ENCODE assay signal across 3 cellular contexts in the genomic region with DNA sequence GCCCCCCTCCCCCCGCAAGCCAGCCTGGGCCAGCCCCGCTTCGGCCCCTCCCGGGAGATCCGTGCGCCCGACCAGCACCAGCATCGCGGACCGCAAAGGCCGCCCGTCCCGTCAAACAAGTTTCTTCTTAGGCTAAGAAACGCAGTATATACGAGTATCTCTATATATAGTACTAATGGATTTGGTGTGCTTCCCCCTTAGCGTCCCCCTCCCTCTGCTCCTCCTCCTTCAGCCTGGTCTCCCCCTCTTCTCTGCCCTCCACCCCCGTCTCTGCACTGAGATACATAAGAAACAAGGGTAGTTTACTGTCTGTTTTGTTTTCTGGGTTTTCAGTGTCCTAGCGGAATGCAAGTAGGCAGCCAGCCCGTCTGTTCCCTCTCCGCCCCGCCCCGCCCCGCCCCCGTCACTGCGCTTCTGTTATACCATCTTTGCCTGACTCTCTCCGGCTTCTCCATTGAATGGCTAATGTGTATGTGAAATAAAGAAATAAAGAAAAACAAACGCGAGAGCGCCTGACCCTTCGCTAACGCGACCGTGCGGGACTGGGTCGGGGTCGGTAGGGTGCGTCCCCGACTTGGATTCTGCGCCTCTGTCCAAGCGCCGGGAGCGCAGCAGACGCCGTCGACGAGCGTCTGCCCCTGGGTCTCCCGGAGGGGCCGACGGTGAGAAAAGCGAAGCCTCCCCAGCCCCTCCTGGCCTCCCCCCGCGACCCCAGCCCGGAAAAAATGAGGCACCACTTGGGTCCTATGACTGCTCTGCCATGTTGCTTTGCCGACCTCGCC.
TF ChIP-seq lines count a peak whose summit lies in the region.

No MANE protein-coding gene starts in this region.

TF ChIP-seq in liver, 16 proteins besides CTCF, POLR2A, EP300 and RAD21:
- TF ChIP-seq EGR1 (IDR thresholded peaks at IDR 0.05; ENCODE audit: low read depth in 2 of 2) = no peak
- no peak for TF ChIP-seq HNF4G (IDR thresholded peaks at IDR 0.05)
- no peak for TF ChIP-seq GABPA (IDR thresholded peaks at IDR 0.05 in 1 of 2, conservative IDR thresholded peaks at IDR 0.05 in 1 of 2)
- no peak for TF ChIP-seq YY1 (IDR thresholded peaks at IDR 0.05)
- TF ChIP-seq, protein P1, sequence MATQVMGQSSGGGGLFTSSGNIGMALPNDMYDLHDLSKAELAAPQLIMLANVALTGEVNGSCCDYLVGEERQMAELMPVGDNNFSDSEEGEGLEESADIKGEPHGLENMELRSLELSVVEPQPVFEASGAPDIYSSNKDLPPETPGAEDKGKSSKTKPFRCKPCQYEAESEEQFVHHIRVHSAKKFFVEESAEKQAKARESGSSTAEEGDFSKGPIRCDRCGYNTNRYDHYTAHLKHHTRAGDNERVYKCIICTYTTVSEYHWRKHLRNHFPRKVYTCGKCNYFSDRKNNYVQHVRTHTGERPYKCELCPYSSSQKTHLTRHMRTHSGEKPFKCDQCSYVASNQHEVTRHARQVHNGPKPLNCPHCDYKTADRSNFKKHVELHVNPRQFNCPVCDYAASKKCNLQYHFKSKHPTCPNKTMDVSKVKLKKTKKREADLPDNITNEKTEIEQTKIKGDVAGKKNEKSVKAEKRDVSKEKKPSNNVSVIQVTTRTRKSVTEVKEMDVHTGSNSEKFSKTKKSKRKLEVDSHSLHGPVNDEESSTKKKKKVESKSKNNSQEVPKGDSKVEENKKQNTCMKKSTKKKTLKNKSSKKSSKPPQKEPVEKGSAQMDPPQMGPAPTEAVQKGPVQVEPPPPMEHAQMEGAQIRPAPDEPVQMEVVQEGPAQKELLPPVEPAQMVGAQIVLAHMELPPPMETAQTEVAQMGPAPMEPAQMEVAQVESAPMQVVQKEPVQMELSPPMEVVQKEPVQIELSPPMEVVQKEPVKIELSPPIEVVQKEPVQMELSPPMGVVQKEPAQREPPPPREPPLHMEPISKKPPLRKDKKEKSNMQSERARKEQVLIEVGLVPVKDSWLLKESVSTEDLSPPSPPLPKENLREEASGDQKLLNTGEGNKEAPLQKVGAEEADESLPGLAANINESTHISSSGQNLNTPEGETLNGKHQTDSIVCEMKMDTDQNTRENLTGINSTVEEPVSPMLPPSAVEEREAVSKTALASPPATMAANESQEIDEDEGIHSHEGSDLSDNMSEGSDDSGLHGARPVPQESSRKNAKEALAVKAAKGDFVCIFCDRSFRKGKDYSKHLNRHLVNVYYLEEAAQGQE (IDR thresholded peaks at IDR 0.05) = peak; percentile 16
- TF ChIP-seq HNF4A (conservative IDR thresholded peaks at IDR 0.05) = no peak
TF ChIP-seq in liver: peak in this region for 1.

TF ChIP-seq in HepG2, 621 proteins besides CTCF, POLR2A, EP300 and RAD21:
- TF ChIP-seq, protein P2, sequence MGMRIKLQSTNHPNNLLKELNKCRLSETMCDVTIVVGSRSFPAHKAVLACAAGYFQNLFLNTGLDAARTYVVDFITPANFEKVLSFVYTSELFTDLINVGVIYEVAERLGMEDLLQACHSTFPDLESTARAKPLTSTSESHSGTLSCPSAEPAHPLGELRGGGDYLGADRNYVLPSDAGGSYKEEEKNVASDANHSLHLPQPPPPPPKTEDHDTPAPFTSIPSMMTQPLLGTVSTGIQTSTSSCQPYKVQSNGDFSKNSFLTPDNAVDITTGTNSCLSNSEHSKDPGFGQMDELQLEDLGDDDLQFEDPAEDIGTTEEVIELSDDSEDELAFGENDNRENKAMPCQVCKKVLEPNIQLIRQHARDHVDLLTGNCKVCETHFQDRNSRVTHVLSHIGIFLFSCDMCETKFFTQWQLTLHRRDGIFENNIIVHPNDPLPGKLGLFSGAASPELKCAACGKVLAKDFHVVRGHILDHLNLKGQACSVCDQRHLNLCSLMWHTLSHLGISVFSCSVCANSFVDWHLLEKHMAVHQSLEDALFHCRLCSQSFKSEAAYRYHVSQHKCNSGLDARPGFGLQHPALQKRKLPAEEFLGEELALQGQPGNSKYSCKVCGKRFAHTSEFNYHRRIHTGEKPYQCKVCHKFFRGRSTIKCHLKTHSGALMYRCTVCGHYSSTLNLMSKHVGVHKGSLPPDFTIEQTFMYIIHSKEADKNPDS (CRISPR knock-in tag; IDR thresholded peaks at IDR 0.05) = no peak
- TF ChIP-seq, protein P3, sequence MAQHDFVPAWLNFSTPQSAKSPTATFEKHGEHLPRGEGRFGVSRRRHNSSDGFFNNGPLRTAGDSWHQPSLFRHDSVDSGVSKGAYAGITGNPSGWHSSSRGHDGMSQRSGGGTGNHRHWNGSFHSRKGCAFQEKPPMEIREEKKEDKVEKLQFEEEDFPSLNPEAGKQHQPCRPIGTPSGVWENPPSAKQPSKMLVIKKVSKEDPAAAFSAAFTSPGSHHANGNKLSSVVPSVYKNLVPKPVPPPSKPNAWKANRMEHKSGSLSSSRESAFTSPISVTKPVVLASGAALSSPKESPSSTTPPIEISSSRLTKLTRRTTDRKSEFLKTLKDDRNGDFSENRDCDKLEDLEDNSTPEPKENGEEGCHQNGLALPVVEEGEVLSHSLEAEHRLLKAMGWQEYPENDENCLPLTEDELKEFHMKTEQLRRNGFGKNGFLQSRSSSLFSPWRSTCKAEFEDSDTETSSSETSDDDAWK (CRISPR knock-in tag; IDR thresholded peaks at IDR 0.05) = no peak
- TF ChIP-seq ZNF615 (CRISPR knock-in tag; IDR thresholded peaks at IDR 0.05; ENCODE audit: borderline replicate concordance) (no peak), ZNF660 (CRISPR knock-in tag; IDR thresholded peaks at IDR 0.05; ENCODE audit: borderline replicate concordance, low read depth) (no peak), SMARCE1 (IDR thresholded peaks at IDR 0.05; ENCODE audit: borderline replicate concordance) (no peak), ZEB1 (IDR thresholded peaks at IDR 0.05; ENCODE audit: insufficient replicate concordance, low read depth) (no peak), RBM22 (optimal IDR thresholded peaks at IDR 0.05; ENCODE audit: low read length) (no peak), ZNF138 (CRISPR knock-in tag; IDR thresholded peaks at IDR 0.05; ENCODE audit: low read depth) (no peak), CCDC6 (CRISPR knock-in tag; IDR thresholded peaks at IDR 0.05) (no peak), ZNF724P (CRISPR knock-in tag; IDR thresholded peaks at IDR 0.05; ENCODE audit: borderline replicate concordance) (no peak)
- TF ChIP-seq, protein P4, sequence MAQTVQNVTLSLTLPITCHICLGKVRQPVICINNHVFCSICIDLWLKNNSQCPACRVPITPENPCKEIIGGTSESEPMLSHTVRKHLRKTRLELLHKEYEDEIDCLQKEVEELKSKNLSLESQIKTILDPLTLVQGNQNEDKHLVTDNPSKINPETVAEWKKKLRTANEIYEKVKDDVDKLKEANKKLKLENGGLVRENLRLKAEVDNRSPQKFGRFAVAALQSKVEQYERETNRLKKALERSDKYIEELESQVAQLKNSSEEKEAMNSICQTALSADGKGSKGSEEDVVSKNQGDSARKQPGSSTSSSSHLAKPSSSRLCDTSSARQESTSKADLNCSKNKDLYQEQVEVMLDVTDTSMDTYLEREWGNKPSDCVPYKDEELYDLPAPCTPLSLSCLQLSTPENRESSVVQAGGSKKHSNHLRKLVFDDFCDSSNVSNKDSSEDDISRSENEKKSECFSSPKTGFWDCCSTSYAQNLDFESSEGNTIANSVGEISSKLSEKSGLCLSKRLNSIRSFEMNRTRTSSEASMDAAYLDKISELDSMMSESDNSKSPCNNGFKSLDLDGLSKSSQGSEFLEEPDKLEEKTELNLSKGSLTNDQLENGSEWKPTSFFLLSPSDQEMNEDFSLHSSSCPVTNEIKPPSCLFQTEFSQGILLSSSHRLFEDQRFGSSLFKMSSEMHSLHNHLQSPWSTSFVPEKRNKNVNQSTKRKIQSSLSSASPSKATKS (CRISPR knock-in tag; IDR thresholded peaks at IDR 0.05) = no peak

TF ChIP-seq in GM12891, 5 proteins besides CTCF, POLR2A, EP300 and RAD21:
- TF ChIP-seq PAX5 (IDR thresholded peaks at IDR 0.05; ENCODE audit: insufficient read depth, low read length, severe bottlenecking) (no peak), POLR2AphosphoS5 (IDR thresholded peaks at IDR 0.05; ENCODE audit: low read depth, low read length) (no peak), POU2F2 (IDR thresholded peaks at IDR 0.05; ENCODE audit: low read depth, low read length) (no peak), TAF1 (IDR thresholded peaks at IDR 0.05; ENCODE audit: low read depth, low read length) (no peak), SPI1 (IDR thresholded peaks at IDR 0.05; ENCODE audit: low read depth, low read length) (no peak)
